Comparison of ENCODE assay signal across 8 cellular contexts in the genomic region with DNA sequence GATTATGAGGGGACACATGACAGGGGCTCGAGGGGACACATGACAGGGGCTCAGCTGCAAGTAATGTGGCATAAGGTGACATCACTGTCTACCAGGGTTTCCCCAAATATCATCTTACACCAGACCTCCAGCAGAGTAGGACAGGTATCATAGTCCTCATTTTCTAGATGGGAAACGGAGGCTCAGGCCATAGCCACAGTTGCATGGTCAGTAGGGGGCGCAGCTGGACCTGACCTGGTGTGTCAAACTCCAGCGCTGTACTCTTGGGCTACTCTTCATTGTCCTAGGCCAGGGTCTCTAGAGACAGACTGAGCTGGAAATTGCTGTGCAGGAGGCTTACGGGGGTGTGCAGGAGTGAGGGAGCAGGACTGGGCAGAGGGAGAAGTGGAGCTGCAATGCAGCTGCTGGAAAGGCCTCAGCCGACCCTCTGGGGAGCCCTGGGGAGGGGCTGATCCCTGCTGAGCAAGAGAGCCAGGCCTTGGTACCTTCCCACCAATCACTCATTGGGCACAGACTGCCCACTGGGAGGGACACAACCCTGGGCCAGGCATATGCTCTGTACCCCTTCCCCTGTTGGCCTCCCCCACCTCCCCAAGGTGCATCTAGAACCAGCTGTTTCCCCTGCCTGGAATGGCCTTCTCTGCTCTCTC.
DNase-seq lines count a peak whose midpoint lies in the region; ATAC-seq and TF ChIP-seq lines count a peak whose summit lies in the region.

No MANE protein-coding gene starts in this region.

- TF ChIP-seq CTCF in gastrocnemius medialis (IDR thresholded peaks at IDR 0.05 in 4 of 5, conservative IDR thresholded peaks at IDR 0.05 in 1 of 5) = peak in 3 of 5 experiments; percentile 32 to 37 (median 37)

- TF ChIP-seq POLR2A in gastrocnemius medialis (IDR thresholded peaks at IDR 0.05) = no peak

- H3K27me3 ChIP-seq in gastrocnemius medialis = no peaks in the 10 kb centered on the region

- no peak overlapping the region for H3K4me3 ChIP-seq in gastrocnemius medialis

- H3K27ac ChIP-seq in gastrocnemius medialis = no peak overlapping the region

- intact Hi-C loops in gastrocnemius medialis (cut with DNase I; ENCODE audit: low total_unique reads) = loop anchor here (1.0 kb wide), 1 partner anchor 84 kb away; no protein-coding TSS in a partner anchor

- ATAC-seq in gastrocnemius medialis (peak in 1 of 2 donors; percentile 33), GM21529 (IDR thresholded peaks at IDR 0.05; ENCODE audit: unreplicated experiment) (no peak), HG02884 (IDR thresholded peaks at IDR 0.05; ENCODE audit: unreplicated experiment) (no peak), HG03135 (IDR thresholded peaks at IDR 0.05; ENCODE audit: unreplicated experiment) (no peak)

- DNase-seq in ELR (ENCODE audit: low read depth) (peak; percentile 47), M059J (ENCODE audit: low read depth) (peak; percentile 9), foreskin melanocyte (peak; percentile 2), gastrocnemius medialis (no peak)
- DNase-seq in activated CD4-positive, alpha-beta T cell treated with anti-CD3 and anti-CD28 coated beads, Interleukin-2, amount 50 U/mL, for 48 hours = peak; percentile 71 to 75

- H3K4me1 ChIP-seq in gastrocnemius medialis = no peaks in the 10 kb centered on the region

- H3K9me3 ChIP-seq in gastrocnemius medialis = peaks cover 0 to 5% (median 0%) of the 10 kb centered on the region in 3 donors

- no peaks in the 10 kb centered on the region for H3K36me3 ChIP-seq in gastrocnemius medialis

- in situ Hi-C loops in gastrocnemius medialis (cut with MboI; ENCODE audit: low sequenced_read_pairs in 4 of 4) = no loop called here

Comparison
In these comparisons a context has a peak if more than half of its experiments do, and no peak if none do; other contexts are left out.
1. DNase-seq: peak in ELR (single experiment), M059J (single experiment), activated CD4-positive, alpha-beta T cell treated with anti-CD3 and anti-CD28 coated beads, Interleukin-2, amount 50 U/mL, for 48 hours (2 of 2) and foreskin melanocyte (single experiment); none in gastrocnemius medialis (0 of 2).